ENCODE assay signal across 25 cellular contexts in genomic region chr10:866577-866941, GRCh38.
DNase-seq lines count a peak whose midpoint lies in the region; ATAC-seq and TF ChIP-seq lines count a peak whose summit lies in the region.
"Had no signal": no experiment of that assay in that cellular context is flagged by ENCODE, and none has a peak within 500 bp of the region (broad histone marks: within the 10 kb centered on the region; RNA-seq: fewer than 3 reads in every experiment).

No MANE protein-coding gene starts in this region.

- peaks cover 28 to 53% (median 36%) of the 10 kb centered on the region in 3 donors for H3K4me1 ChIP-seq in skeletal muscle tissue (ENCODE audit: control insufficient read depth in 3 of 3, insufficient read depth in 3 of 3, low read length in 3 of 3)
- H3K4me1 ChIP-seq: SJCRH30 had no signal

- no peak overlapping the region for H3K4me3 Mint-ChIP-seq in T-helper 1 cell treated with Interleukin-12 subunit alpha and Interleukin-12 subunit beta and Interleukin-4 antibody, amounts not matched to agents 30 μg/mL and 1 μg/mL, for 36 hours
- no peak overlapping the region for H3K4me3 Mint-ChIP-seq in WTC11
- H3K4me3 Mint-ChIP-seq in activated T-helper 2 cell treated with anti-CD3 and anti-CD28 coated beads, Interferon-gamma antibody, Interleukin-2, Interleukin-4, amounts not matched to agents 10 μg/mL and 5 μg/mL and 100 μg/mL, durations not matched to agents 14 hours and 24 hours and 36 hours (ENCODE audit: low read depth), result no peak overlapping the region
- H3K4me3 Mint-ChIP-seq: B cell, HFFc6 had no signal

- H3K27ac Mint-ChIP-seq in T-helper 1 cell treated with Interleukin-12 subunit alpha and Interleukin-12 subunit beta and Interleukin-4 antibody, amounts not matched to agents 30 μg/mL and 1 μg/mL, for 36 hours, result peak overlapping the region; percentile 70
- H3K27ac Mint-ChIP-seq in WTC11, result peak overlapping the region; percentile 86; the same call in 1 of the 2 replicates
- no peak overlapping the region for H3K27ac Mint-ChIP-seq in activated T-helper 2 cell treated with anti-CD3 and anti-CD28 coated beads, Interferon-gamma antibody, Interleukin-2, Interleukin-4, amounts not matched to agents 10 μg/mL and 5 μg/mL and 100 μg/mL, durations not matched to agents 14 hours and 24 hours and 36 hours
- H3K27ac Mint-ChIP-seq: B cell, HFFc6 had no signal

- no peaks in the 10 kb centered on the region for H3K9me3 Mint-ChIP-seq in T-helper 1 cell treated with Interleukin-12 subunit alpha and Interleukin-12 subunit beta and Interleukin-4 antibody, amounts not matched to agents 30 μg/mL and 1 μg/mL, for 36 hours
- 0 out of 2 replicates have a peak, but pooled peaks cover 3% of the 10 kb centered on the region for H3K9me3 Mint-ChIP-seq in WTC11
- H3K9me3 Mint-ChIP-seq in activated T-helper 2 cell treated with anti-CD3 and anti-CD28 coated beads, Interferon-gamma antibody, Interleukin-2, Interleukin-4, amounts not matched to agents 10 μg/mL and 5 μg/mL and 100 μg/mL, durations not matched to agents 14 hours and 24 hours and 36 hours, result no peaks in the 10 kb centered on the region
- H3K9me3 Mint-ChIP-seq: HFFc6 had no signal

- DNase-seq in T-helper 1 cell (no peak), WTC11 (ENCODE audit: low spot score) (no peak), left ventricle myocardium superior (no peak), Ammon's horn (ENCODE audit: low spot score) (no peak)
- no peak for DNase-seq in activated T-helper 2 cell treated with anti-CD3 and anti-CD28 coated beads, Interferon-gamma antibody, Interleukin-2, Interleukin-4, amounts not matched to agents 10 μg/mL and 5 μg/mL and 100 μg/mL, durations not matched to agents 14 hours and 24 hours and 36 hours (ENCODE audit: low spot score)
- DNase-seq: COR-L47, DMS 273 treated with DMSO at 0.1 percent for 48 hours, DND-41, H7, HFFc6, Karpas-422, NCI-H1092, NCI-H146, NCI-H2081 treated with DMSO at 0.1 percent for 48 hours, NCI-H510A, NCI-H82, PC-9, SJCRH30 had no signal

- peaks cover 45% of the 10 kb centered on the region for H3K36me3 Mint-ChIP-seq in T-helper 1 cell treated with Interleukin-12 subunit alpha and Interleukin-12 subunit beta and Interleukin-4 antibody, amounts not matched to agents 30 μg/mL and 1 μg/mL, for 36 hours (ENCODE audit: low read depth)
- peaks cover 45% of the 10 kb centered on the region for H3K36me3 Mint-ChIP-seq in WTC11
- peaks cover 64% of the 10 kb centered on the region for H3K36me3 Mint-ChIP-seq in activated T-helper 2 cell treated with anti-CD3 and anti-CD28 coated beads, Interferon-gamma antibody, Interleukin-2, Interleukin-4, amounts not matched to agents 10 μg/mL and 5 μg/mL and 100 μg/mL, durations not matched to agents 14 hours and 24 hours and 36 hours (ENCODE audit: low read depth)

- H3K9ac ChIP-seq in skeletal muscle tissue (ENCODE audit: low read depth in 1 of 3, low read length in 3 of 3), result no peak overlapping the region

- intact Hi-C loops in left ventricle myocardium superior (cut with micrococcal nuclease), result no loop called here
- intact Hi-C loops in activated T-helper 2 cell treated with anti-CD3 and anti-CD28 coated beads, Interferon-gamma antibody, Interleukin-2, Interleukin-4, amounts not matched to agents 10 μg/mL and 5 μg/mL and 100 μg/mL, durations not matched to agents 14 hours and 24 hours and 36 hours (cut with micrococcal nuclease), result no loop called here

- CTCF ChIA-PET in WTC11 (lab: Charles Lee), result no interaction called here

- H3K27me3 ChIP-seq in skeletal muscle tissue (ENCODE audit: control insufficient read depth in 3 of 3, insufficient read depth in 3 of 3, low read length in 3 of 3), result no peaks in the 10 kb centered on the region
- H3K27me3 ChIP-seq: SJCRH30 had no signal

- peaks cover 36% of the 10 kb centered on the region for H3K4me1 Mint-ChIP-seq in T-helper 1 cell treated with Interleukin-12 subunit alpha and Interleukin-12 subunit beta and Interleukin-4 antibody, amounts not matched to agents 30 μg/mL and 1 μg/mL, for 36 hours (ENCODE audit: low read depth)
- peaks cover 25% of the 10 kb centered on the region for H3K4me1 Mint-ChIP-seq in WTC11
- peaks cover 23% of the 10 kb centered on the region for H3K4me1 Mint-ChIP-seq in activated T-helper 2 cell treated with anti-CD3 and anti-CD28 coated beads, Interferon-gamma antibody, Interleukin-2, Interleukin-4, amounts not matched to agents 10 μg/mL and 5 μg/mL and 100 μg/mL, durations not matched to agents 14 hours and 24 hours and 36 hours (ENCODE audit: low read depth)

- no peaks in the 10 kb centered on the region for H3K27me3 Mint-ChIP-seq in T-helper 1 cell treated with Interleukin-12 subunit alpha and Interleukin-12 subunit beta and Interleukin-4 antibody, amounts not matched to agents 30 μg/mL and 1 μg/mL, for 36 hours (ENCODE audit: low read depth)
- no peaks in the 10 kb centered on the region for H3K27me3 Mint-ChIP-seq in WTC11 (ENCODE audit: low read depth)
- H3K27me3 Mint-ChIP-seq in activated T-helper 2 cell treated with anti-CD3 and anti-CD28 coated beads, Interferon-gamma antibody, Interleukin-2, Interleukin-4, amounts not matched to agents 10 μg/mL and 5 μg/mL and 100 μg/mL, durations not matched to agents 14 hours and 24 hours and 36 hours (ENCODE audit: low read depth), result no peaks in the 10 kb centered on the region
- H3K27me3 Mint-ChIP-seq: B cell had no signal

- POLR2A ChIA-PET in WTC11 (lab: Charles Lee), result no interaction called here

- peaks cover 12 to 23% (median 18%) of the 10 kb centered on the region in 3 donors for H3K36me3 ChIP-seq in skeletal muscle tissue (ENCODE audit: control insufficient read depth in 3 of 3, insufficient read depth in 3 of 3, low read length in 3 of 3)

- ATAC-seq in WTC11 (no peak), left ventricle myocardium superior (peak; percentile 77), HG02885 (IDR thresholded peaks at IDR 0.05; ENCODE audit: poor library complexity, unreplicated experiment) (no peak)

- H3K9me3 ChIP-seq in skeletal muscle tissue (ENCODE audit: control insufficient read depth in 3 of 3, low read length in 3 of 3), result no peaks in the 10 kb centered on the region
- H3K9me3 ChIP-seq: SJCRH30 had no signal

- TF ChIP-seq CTCF in WTC11 (IDR thresholded peaks at IDR 0.05), result no peak

- peak overlapping the region; percentile 41 for H3K27ac ChIP-seq in skeletal muscle tissue (ENCODE audit: low read depth, low read length)
- H3K27ac ChIP-seq: 22Rv1, HL-60, PC-9, RWPE1, SJCRH30 had no signal

- H3K4me3 ChIP-seq in skeletal muscle tissue (ENCODE audit: low read length in 3 of 3), result peak overlapping the region in 1 of 3 donors; percentile 29
- H3K4me3 ChIP-seq: PC-9, SJCRH30 had no signal

TF ChIP-seq in WTC11, 78 proteins besides CTCF, POLR2A, EP300 and RAD21 (continues in another document):
- TF ChIP-seq, protein P1, sequence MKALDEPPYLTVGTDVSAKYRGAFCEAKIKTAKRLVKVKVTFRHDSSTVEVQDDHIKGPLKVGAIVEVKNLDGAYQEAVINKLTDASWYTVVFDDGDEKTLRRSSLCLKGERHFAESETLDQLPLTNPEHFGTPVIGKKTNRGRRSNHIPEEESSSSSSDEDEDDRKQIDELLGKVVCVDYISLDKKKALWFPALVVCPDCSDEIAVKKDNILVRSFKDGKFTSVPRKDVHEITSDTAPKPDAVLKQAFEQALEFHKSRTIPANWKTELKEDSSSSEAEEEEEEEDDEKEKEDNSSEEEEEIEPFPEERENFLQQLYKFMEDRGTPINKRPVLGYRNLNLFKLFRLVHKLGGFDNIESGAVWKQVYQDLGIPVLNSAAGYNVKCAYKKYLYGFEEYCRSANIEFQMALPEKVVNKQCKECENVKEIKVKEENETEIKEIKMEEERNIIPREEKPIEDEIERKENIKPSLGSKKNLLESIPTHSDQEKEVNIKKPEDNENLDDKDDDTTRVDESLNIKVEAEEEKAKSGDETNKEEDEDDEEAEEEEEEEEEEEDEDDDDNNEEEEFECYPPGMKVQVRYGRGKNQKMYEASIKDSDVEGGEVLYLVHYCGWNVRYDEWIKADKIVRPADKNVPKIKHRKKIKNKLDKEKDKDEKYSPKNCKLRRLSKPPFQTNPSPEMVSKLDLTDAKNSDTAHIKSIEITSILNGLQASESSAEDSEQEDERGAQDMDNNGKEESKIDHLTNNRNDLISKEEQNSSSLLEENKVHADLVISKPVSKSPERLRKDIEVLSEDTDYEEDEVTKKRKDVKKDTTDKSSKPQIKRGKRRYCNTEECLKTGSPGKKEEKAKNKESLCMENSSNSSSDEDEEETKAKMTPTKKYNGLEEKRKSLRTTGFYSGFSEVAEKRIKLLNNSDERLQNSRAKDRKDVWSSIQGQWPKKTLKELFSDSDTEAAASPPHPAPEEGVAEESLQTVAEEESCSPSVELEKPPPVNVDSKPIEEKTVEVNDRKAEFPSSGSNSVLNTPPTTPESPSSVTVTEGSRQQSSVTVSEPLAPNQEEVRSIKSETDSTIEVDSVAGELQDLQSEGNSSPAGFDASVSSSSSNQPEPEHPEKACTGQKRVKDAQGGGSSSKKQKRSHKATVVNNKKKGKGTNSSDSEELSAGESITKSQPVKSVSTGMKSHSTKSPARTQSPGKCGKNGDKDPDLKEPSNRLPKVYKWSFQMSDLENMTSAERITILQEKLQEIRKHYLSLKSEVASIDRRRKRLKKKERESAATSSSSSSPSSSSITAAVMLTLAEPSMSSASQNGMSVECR (CRISPR knock-in tag; IDR thresholded peaks at IDR 0.05; ENCODE audit: borderline replicate concordance), result no peak
- TF ChIP-seq SMAD4 (CRISPR knock-in tag; IDR thresholded peaks at IDR 0.05) (no peak), ELF4 (CRISPR knock-in tag; IDR thresholded peaks at IDR 0.05; ENCODE audit: low read depth) (no peak), ATF2 (CRISPR knock-in tag; IDR thresholded peaks at IDR 0.05; ENCODE audit: borderline replicate concordance, low read depth) (no peak), MYBL2 (CRISPR knock-in tag; IDR thresholded peaks at IDR 0.05) (no peak), ESRRA (CRISPR knock-in tag; IDR thresholded peaks at IDR 0.05; ENCODE audit: borderline replicate concordance) (no peak), SP1 (CRISPR knock-in tag; conservative IDR thresholded peaks at IDR 0.05) (no peak), MAX (CRISPR knock-in tag; IDR thresholded peaks at IDR 0.05) (no peak)
